ENCODE assay signal across 10 cellular contexts in the genomic region with DNA sequence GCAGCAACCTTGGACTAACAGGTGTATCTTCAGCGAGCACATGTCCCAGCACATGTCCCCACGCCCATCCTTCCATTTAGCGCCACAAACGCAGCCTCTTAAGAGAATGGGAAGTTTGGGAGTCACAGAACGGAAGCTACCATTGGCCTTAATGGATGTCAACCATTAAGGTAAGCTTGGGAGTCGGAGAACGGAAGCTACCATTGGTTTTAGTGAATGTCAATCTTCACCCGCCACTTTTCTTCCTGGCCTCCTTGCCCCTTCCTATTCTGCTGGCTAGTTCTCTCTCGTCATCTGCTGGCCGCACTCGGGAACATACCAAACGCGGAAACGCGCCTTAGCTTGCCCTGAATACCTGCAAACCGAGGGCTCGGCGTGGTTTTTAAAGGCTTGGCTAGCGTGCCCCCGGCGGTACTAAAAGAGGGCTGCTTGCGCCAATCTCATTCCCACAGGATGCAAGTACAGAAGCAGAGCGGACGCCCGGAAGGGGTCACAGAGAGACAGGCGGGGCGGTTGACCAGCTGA. TPM values are rescaled to one million over a fixed set of nuclear protein-coding genes. Genes with fewer than 3 reads are reported as not detected.
DNase-seq lines count a peak whose midpoint lies in the region; ATAC-seq and TF ChIP-seq lines count a peak whose summit lies in the region.
"Had no signal": no experiment of that assay in that cellular context is flagged by ENCODE, and none has a peak within 500 bp of the region (broad histone marks: within the 10 kb centered on the region; RNA-seq: fewer than 3 reads in every experiment).

No MANE protein-coding gene starts in this region.

- H3K27ac ChIP-seq in osteoblast (ENCODE audit: low read depth, low read length): no peak overlapping the region

- H3K4me1 ChIP-seq in osteoblast (ENCODE audit: insufficient read depth, low read length): peaks cover 6% of the 10 kb centered on the region

- H3K9me3 ChIP-seq in osteoblast (ENCODE audit: low read depth, low read length): no peaks in the 10 kb centered on the region

- peak; percentile 29 for TF ChIP-seq CTCF in osteoblast (IDR thresholded peaks at IDR 0.05; ENCODE audit: extremely low read depth, low read depth, low read length)

- H2AFZ ChIP-seq in osteoblast (ENCODE audit: low read length): peak overlapping the region; percentile 73

- H3K79me2 ChIP-seq in osteoblast (ENCODE audit: insufficient read depth, low read length): no peaks in the 10 kb centered on the region

- DNase-seq in DMS53 treated with DMSO at 0.1 percent for 48 hours (lab: John Stamatoyannopoulos, UW; ENCODE audit: unreplicated experiment) (peak; percentile 38), foreskin melanocyte (peak; percentile 4), osteoblast (ENCODE audit: insufficient read length, low spot score, missing footprints) (peak; percentile 26), activated gamma-delta T cell (lab: John Stamatoyannopoulos, UW) (no peak), NCI-H510A (lab: John Stamatoyannopoulos, UW) (no peak)
- DNase-seq: activated CD4-positive, alpha-beta T cell treated with anti-CD3 and anti-CD28 coated beads for 36 hours; cerebellar nuclear complex had no signal

- ATAC-seq in SK-N-SH treated with all-trans-retinoic acid at 6 μM for 48 hours (peak; percentile 68), GM21423 (IDR thresholded peaks at IDR 0.05; ENCODE audit: unreplicated experiment) (no peak), HG03432 (IDR thresholded peaks at IDR 0.05; ENCODE audit: unreplicated experiment) (no peak)
- ATAC-seq: activated CD4-positive, alpha-beta T cell treated with anti-CD3 and anti-CD28 coated beads for 36 hours had no signal

- H3K36me3 ChIP-seq in osteoblast (ENCODE audit: insufficient read depth, low read length): no peaks in the 10 kb centered on the region

- H3K27me3 ChIP-seq in osteoblast (ENCODE audit: insufficient read depth, low read length): no peaks in the 10 kb centered on the region

- H3K4me2 ChIP-seq in osteoblast (ENCODE audit: insufficient read depth, low read length): peak overlapping the region; percentile 70

- H3K4me3 ChIP-seq in osteoblast (ENCODE audit: insufficient read depth, low read length): peak overlapping the region; percentile 60

- no peaks in the 10 kb centered on the region for H4K20me1 ChIP-seq in osteoblast (ENCODE audit: insufficient read depth, low read length)

TF ChIP-seq in SK-N-SH treated with all-trans-retinoic acid at 6 μM for 48 hours, 23 proteins besides CTCF, POLR2A, EP300 and RAD21:
- TF ChIP-seq CSDC2 (CRISPR knock-in tag; IDR thresholded peaks at IDR 0.05) (no peak), GLIS3 (CRISPR knock-in tag; IDR thresholded peaks at IDR 0.05) (no peak), BACH2 (CRISPR knock-in tag; IDR thresholded peaks at IDR 0.05; ENCODE audit: borderline replicate concordance) (no peak), SNAI2 (CRISPR knock-in tag; IDR thresholded peaks at IDR 0.05) (no peak), ZNF70 (CRISPR knock-in tag; IDR thresholded peaks at IDR 0.05) (no peak), ARNTL (CRISPR knock-in tag; IDR thresholded peaks at IDR 0.05; ENCODE audit: borderline replicate concordance, low read depth) (no peak), OSR1 (CRISPR knock-in tag; IDR thresholded peaks at IDR 0.05) (no peak), ZFP30 (CRISPR knock-in tag; IDR thresholded peaks at IDR 0.05) (no peak)
- TF ChIP-seq, protein P1, sequence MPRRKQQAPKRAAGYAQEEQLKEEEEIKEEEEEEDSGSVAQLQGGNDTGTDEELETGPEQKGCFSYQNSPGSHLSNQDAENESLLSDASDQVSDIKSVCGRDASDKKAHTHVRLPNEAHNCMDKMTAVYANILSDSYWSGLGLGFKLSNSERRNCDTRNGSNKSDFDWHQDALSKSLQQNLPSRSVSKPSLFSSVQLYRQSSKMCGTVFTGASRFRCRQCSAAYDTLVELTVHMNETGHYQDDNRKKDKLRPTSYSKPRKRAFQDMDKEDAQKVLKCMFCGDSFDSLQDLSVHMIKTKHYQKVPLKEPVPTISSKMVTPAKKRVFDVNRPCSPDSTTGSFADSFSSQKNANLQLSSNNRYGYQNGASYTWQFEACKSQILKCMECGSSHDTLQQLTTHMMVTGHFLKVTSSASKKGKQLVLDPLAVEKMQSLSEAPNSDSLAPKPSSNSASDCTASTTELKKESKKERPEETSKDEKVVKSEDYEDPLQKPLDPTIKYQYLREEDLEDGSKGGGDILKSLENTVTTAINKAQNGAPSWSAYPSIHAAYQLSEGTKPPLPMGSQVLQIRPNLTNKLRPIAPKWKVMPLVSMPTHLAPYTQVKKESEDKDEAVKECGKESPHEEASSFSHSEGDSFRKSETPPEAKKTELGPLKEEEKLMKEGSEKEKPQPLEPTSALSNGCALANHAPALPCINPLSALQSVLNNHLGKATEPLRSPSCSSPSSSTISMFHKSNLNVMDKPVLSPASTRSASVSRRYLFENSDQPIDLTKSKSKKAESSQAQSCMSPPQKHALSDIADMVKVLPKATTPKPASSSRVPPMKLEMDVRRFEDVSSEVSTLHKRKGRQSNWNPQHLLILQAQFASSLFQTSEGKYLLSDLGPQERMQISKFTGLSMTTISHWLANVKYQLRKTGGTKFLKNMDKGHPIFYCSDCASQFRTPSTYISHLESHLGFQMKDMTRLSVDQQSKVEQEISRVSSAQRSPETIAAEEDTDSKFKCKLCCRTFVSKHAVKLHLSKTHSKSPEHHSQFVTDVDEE (CRISPR knock-in tag; IDR thresholded peaks at IDR 0.05): no peak
- TF ChIP-seq, protein P2, sequence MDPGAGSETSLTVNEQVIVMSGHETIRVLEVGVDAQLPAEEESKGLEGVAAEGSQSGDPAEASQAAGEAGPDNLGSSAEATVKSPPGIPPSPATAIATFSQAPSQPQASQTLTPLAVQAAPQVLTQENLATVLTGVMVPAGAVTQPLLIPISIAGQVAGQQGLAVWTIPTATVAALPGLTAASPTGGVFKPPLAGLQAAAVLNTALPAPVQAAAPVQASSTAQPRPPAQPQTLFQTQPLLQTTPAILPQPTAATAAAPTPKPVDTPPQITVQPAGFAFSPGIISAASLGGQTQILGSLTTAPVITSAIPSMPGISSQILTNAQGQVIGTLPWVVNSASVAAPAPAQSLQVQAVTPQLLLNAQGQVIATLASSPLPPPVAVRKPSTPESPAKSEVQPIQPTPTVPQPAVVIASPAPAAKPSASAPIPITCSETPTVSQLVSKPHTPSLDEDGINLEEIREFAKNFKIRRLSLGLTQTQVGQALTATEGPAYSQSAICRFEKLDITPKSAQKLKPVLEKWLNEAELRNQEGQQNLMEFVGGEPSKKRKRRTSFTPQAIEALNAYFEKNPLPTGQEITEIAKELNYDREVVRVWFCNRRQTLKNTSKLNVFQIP (CRISPR knock-in tag; IDR thresholded peaks at IDR 0.05; ENCODE audit: borderline replicate concordance, low read depth): no peak
- TF ChIP-seq, protein P3, sequence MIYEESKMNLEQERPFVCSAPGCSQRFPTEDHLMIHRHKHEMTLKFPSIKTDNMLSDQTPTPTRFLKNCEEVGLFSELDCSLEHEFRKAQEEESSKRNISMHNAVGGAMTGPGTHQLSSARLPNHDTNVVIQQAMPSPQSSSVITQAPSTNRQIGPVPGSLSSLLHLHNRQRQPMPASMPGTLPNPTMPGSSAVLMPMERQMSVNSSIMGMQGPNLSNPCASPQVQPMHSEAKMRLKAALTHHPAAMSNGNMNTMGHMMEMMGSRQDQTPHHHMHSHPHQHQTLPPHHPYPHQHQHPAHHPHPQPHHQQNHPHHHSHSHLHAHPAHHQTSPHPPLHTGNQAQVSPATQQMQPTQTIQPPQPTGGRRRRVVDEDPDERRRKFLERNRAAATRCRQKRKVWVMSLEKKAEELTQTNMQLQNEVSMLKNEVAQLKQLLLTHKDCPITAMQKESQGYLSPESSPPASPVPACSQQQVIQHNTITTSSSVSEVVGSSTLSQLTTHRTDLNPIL (CRISPR knock-in tag; IDR thresholded peaks at IDR 0.05; ENCODE audit: low read depth): no peak

RNA-seq across cellular contexts. Expression of a gene that starts 24.3 kb away (rescaled TPM):
- total RNA-seq in osteoblast: 0.29 TPM in 1 of 2 replicates, not detected in the other

Comparison
In these comparisons a context has a peak if more than half of its experiments do, and no peak if none do; other contexts are left out.
1. DNase-seq: peak in DMS53 treated with DMSO at 0.1 percent for 48 hours (single experiment), foreskin melanocyte (single experiment) and osteoblast (single experiment); none in activated gamma-delta T cell (single experiment) and NCI-H510A (single experiment).